Comparison of ENCODE assay signal across 17 cellular contexts in genomic region chr15:75207618-75208500, GRCh38. TPM values are rescaled to one million over a fixed set of nuclear protein-coding genes. Genes with fewer than 3 reads are reported as not detected.
"Had no signal": no experiment of that assay in that cellular context is flagged by ENCODE, and none has a peak within 500 bp of the region (broad histone marks: within the 10 kb centered on the region; RNA-seq: fewer than 3 reads in every experiment).

No MANE protein-coding gene starts in this region.

- ATAC-seq: activated T-cell treated with anti-CD3 and anti-CD28 coated beads, Interleukin-2, amount 50 U/mL, for 4 hours had no signal

- H3K27ac ChIP-seq: epithelial cell of prostate, parathyroid adenoma, VCaP had no signal

- FAIRE-seq: frontal cortex had no signal

- DNase-seq: activated CD4-positive, alpha-beta memory T cell treated with anti-CD3 and anti-CD28 coated beads for 36 hours; activated CD4-positive, alpha-beta T cell treated with anti-CD3 and anti-CD28 coated beads for 1 hour; activated effector memory CD4-positive, alpha-beta T cell treated with Interleukin-2 at 50 U/mL for 16 hours; activated naive CD4-positive, alpha-beta T cell treated with anti-CD3 and anti-CD28 coated beads, Interleukin-2, amount 50 U/mL, for 16 hours; activated T-cell treated with anti-CD3 and anti-CD28 coated beads, Interleukin-2, amount 50 U/mL, for 4 hours; central memory CD4-positive, alpha-beta T cell; effector memory CD4-positive, alpha-beta T cell; midbrain; stimulated activated CD4-positive, alpha-beta T cell treated with anti-CD3 and anti-CD28 coated beads, Interleukin-2, amount 100 ng/mL, for 48 hours; stimulated activated naive CD4-positive, alpha-beta T cell had no signal

- H3K9ac ChIP-seq: parathyroid adenoma had no signal

- H2AFZ ChIP-seq: parathyroid adenoma had no signal

- H3K4me3 ChIP-seq: lung had no signal

RNA-seq across cellular contexts. Expression of gene GOLGA6C, which starts 50.3 kb away (rescaled TPM):
- total RNA-seq: activated CD4-positive, alpha-beta memory T cell treated with anti-CD3 and anti-CD28 coated beads for 36 hours; activated T-cell treated with anti-CD3 and anti-CD28 coated beads, Interleukin-2, amount 50 U/mL, for 4 hours; frontal cortex; lung; renal cortical epithelial cell; T-helper 1 cell treated with Interleukin-12 subunit alpha and Interleukin-12 subunit beta and Interleukin-4 antibody, amounts not matched to agents 30 ng/mL and 1 ng/mL, for 36 hours had no signal
